16 cellular contexts compared by ENCODE assay signal in genomic region chr11:64196616-64197015, GRCh38. TPM values are rescaled to one million over a fixed set of nuclear protein-coding genes. Genes with fewer than 3 reads are reported as not detected.
DNase-seq lines count a peak whose midpoint lies in the region; ATAC-seq and TF ChIP-seq lines count a peak whose summit lies in the region.
"Had no signal": no experiment of that assay in that cellular context is flagged by ENCODE, and none has a peak within 500 bp of the region (broad histone marks: within the 10 kb centered on the region; RNA-seq: fewer than 3 reads in every experiment).

No MANE protein-coding gene starts in this region.

- H3K27ac Mint-ChIP-seq in activated naive CD8-positive, alpha-beta T cell, result peak overlapping the region; percentile 34
- H3K27ac Mint-ChIP-seq in activated naive CD8-positive, alpha-beta T cell treated with anti-CD3 and anti-CD28 coated beads for 36 hours, result no peak overlapping the region

- H3K27me3 Mint-ChIP-seq in activated naive CD8-positive, alpha-beta T cell, result no peaks in the 10 kb centered on the region
- no peaks in the 10 kb centered on the region for H3K27me3 Mint-ChIP-seq in activated naive CD8-positive, alpha-beta T cell treated with anti-CD3 and anti-CD28 coated beads for 36 hours

- no peaks in the 10 kb centered on the region for H3K4me1 ChIP-seq in transverse colon

- no peaks in the 10 kb centered on the region for H3K9me3 Mint-ChIP-seq in activated naive CD8-positive, alpha-beta T cell (ENCODE audit: low read depth)
- H3K9me3 Mint-ChIP-seq in activated naive CD8-positive, alpha-beta T cell treated with anti-CD3 and anti-CD28 coated beads for 36 hours, result no peaks in the 10 kb centered on the region

- TF ChIP-seq EP300 in transverse colon (IDR thresholded peaks at IDR 0.05; ENCODE audit: low read depth), result no peak

- peaks cover 10% of the 10 kb centered on the region for H3K36me3 Mint-ChIP-seq in activated naive CD8-positive, alpha-beta T cell
- H3K36me3 Mint-ChIP-seq in activated naive CD8-positive, alpha-beta T cell treated with anti-CD3 and anti-CD28 coated beads for 36 hours, result peaks cover 39% of the 10 kb centered on the region

- peaks cover 22% of the 10 kb centered on the region for H3K4me1 Mint-ChIP-seq in activated naive CD8-positive, alpha-beta T cell (ENCODE audit: low read depth)
- peaks cover 15% of the 10 kb centered on the region for H3K4me1 Mint-ChIP-seq in activated naive CD8-positive, alpha-beta T cell treated with anti-CD3 and anti-CD28 coated beads for 36 hours

- no peak overlapping the region for H3K4me3 ChIP-seq in transverse colon

- no peaks in the 10 kb centered on the region for H3K27me3 ChIP-seq in transverse colon

- 80% methylated on average over 8 of the region's 8 CpGs; no CpG with 5 or more reads in 1 of the 2 donors for WGBS in transverse colon (ENCODE audit: low coverage in 1 of 2), 2 donors

- H3K36me3 ChIP-seq in transverse colon, result peaks cover 0 to 81% (median 39%) of the 10 kb centered on the region in 4 donors

- intact Hi-C loops in transverse colon (cut with DNase I; ENCODE audit: low total_unique reads), result no loop called here

- no peak for ATAC-seq in HG02610 (IDR thresholded peaks at IDR 0.05; ENCODE audit: unreplicated experiment)

- no peak for TF ChIP-seq CTCF in transverse colon (IDR thresholded peaks at IDR 0.05)

- in situ Hi-C loops in transverse colon (cut with MboI; ENCODE audit: low pct_ligation_motif_present in 1 of 4, low pct_unique_long_range_greater_than_20kb in 1 of 4, low sequenced_read_pairs in 3 of 4), result no loop called here

- H3K4me3 Mint-ChIP-seq in activated naive CD8-positive, alpha-beta T cell, result no peak overlapping the region
- no peak overlapping the region for H3K4me3 Mint-ChIP-seq in activated naive CD8-positive, alpha-beta T cell treated with anti-CD3 and anti-CD28 coated beads for 36 hours

- TF ChIP-seq POLR2A in transverse colon (IDR thresholded peaks at IDR 0.05), result no peak

- H3K9me3 ChIP-seq in transverse colon, result no peaks in the 10 kb centered on the region

- no peak overlapping the region for H3K27ac ChIP-seq in transverse colon
- H3K27ac ChIP-seq: C4-2B had no signal

- DNase-seq in activated naive CD8-positive, alpha-beta T cell treated with anti-CD3 and anti-CD28 coated beads for 36 hours, result no peak
- DNase-seq in MV-4-11 (lab: John Stamatoyannopoulos, UW), result peak; percentile 67
- DNase-seq in inferior parietal cortex (ENCODE audit: extremely low spot score), result peak; percentile 42
- DNase-seq in superior temporal gyrus (ENCODE audit: extremely low spot score), result peak; percentile 50
- DNase-seq in transverse colon, result no peak
- DNase-seq: DMS79 treated with DMSO at 0.1 percent for 48 hours, NCI-H1417 treated with DMSO at 0.1 percent for 48 hours, NCI-H187 treated with DMSO at 0.1 percent for 48 hours, NCI-H2227 treated with DMSO at 0.1 percent for 48 hours, NCI-H510A treated with DMSO at 0.1 percent for 48 hours, NCI-H82, SHP77 treated with DMSO at 0.1 percent for 48 hours had no signal

RNA-seq across cellular contexts. Expression of gene FERMT3, which starts 9.9 kb away (rescaled TPM):
- total RNA-seq in activated naive CD8-positive, alpha-beta T cell treated with anti-CD3 and anti-CD28 coated beads for 36 hours, result 100 to 1,000 TPM; 217 to 235 TPM
- 10 to 100 TPM; 14.6 to 63.3 (median 28.6) TPM for total RNA-seq in transverse colon
- total RNA-seq: H4 had no signal

RNA-seq across cellular contexts. Expression of gene STIP1, which starts 10.6 kb away (rescaled TPM):
- total RNA-seq in activated naive CD8-positive, alpha-beta T cell treated with anti-CD3 and anti-CD28 coated beads for 36 hours, result 100 to 1,000 TPM; 373 to 379 TPM
- total RNA-seq in transverse colon, result 100 to 1,000 TPM in 1 of 4 donors, 10 to 100 TPM in 3; 45.3 to 181 (median 65.9) TPM

RNA-seq across cellular contexts. Expression of gene TRPT1, which starts 29.4 kb away (rescaled TPM):
- total RNA-seq in activated naive CD8-positive, alpha-beta T cell treated with anti-CD3 and anti-CD28 coated beads for 36 hours, result 10 to 100 TPM; 24.1 to 24.4 TPM
- total RNA-seq in transverse colon, result 100 to 1,000 TPM in 2 of 4 donors, 10 to 100 TPM in 2; 82.4 to 113 (median 99.1) TPM

RNA-seq across cellular contexts. Expression of gene NUDT22, which starts 29.5 kb away (rescaled TPM):
- 10 to 100 TPM; 58.4 to 69.6 TPM for total RNA-seq in activated naive CD8-positive, alpha-beta T cell treated with anti-CD3 and anti-CD28 coated beads for 36 hours
- 100 to 1,000 TPM in 3 of 4 donors, 10 to 100 TPM in 1; 84.0 to 215 (median 127) TPM for total RNA-seq in transverse colon

RNA-seq across cellular contexts. Expression of gene MACROD1, which starts 30.7 kb away (rescaled TPM):
- total RNA-seq in activated naive CD8-positive, alpha-beta T cell treated with anti-CD3 and anti-CD28 coated beads for 36 hours, result 10 to 100 TPM; 27.6 to 29.6 TPM
- 10 to 100 TPM; 42.9 to 50.7 (median 50.1) TPM for total RNA-seq in transverse colon

Comparison
In these comparisons a context has a peak if more than half of its experiments do, and no peak if none do; other contexts are left out.
1. DNase-seq: peak in MV-4-11 (single experiment), inferior parietal cortex (single experiment) and superior temporal gyrus (single experiment); none in activated naive CD8-positive, alpha-beta T cell treated with anti-CD3 and anti-CD28 coated beads for 36 hours (single experiment) and transverse colon (single experiment).